9 cellular contexts compared by ENCODE assay signal in the genomic region with DNA sequence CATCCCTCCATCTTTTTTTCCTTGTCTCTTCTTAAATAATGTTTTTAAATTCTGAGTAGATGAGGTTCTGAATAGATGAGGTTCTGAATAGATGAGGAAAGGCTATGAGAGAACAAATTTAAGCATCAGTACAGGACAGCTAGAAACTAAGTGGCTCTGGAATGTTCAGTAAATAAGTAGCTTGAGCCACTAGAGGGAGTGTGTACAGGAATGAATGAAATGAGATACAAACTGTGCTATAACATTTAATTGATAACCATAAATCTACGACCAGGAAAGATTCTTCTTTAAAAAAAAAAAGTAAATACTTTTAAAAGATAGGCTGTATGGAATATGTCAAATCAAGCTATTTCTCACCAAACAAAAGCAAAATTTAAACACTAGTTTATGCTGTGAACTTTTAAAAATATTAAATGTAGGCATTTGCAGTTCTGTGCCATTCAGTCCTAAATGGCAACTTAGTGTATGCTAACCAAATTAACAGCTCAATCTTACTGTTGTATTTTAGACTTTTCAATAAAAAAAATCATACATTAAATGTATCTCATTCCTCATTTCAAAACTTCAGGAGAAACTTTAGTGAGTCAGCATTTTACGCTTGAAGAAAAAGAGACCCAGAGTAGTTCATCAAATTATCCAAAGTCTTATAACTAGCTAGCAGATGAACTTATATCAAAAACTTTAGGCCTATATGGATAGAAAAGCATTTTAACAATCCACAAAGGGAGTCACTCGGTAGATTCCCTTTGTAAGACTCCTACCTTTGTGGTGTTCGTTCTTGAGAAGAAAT.
A peak's percentile ranks its signal among the peaks of the same experiment; 100 is the strongest.
DNase-seq lines count a peak whose midpoint lies in the region; ATAC-seq and TF ChIP-seq lines count a peak whose summit lies in the region.
"Had no signal": no experiment of that assay in that cellular context is flagged by ENCODE, and none has a peak within 500 bp of the region (broad histone marks: within the 10 kb centered on the region; RNA-seq: fewer than 3 reads in every experiment).

No MANE protein-coding gene starts in this region.

- H3K79me2 ChIP-seq in DND-41 (ENCODE audit: insufficient read depth, low read length) (no peaks in the 10 kb centered on the region), Loucy (ENCODE audit: insufficient read depth, low read length) (no peaks in the 10 kb centered on the region), hepatocyte (no peaks in the 10 kb centered on the region)

- H3K4me3 Mint-ChIP-seq in activated B cell treated with CpG ODN at 0.5 μM for 24 hours: peak overlapping the region; percentile 7
- no peak overlapping the region for H3K4me3 Mint-ChIP-seq in activated T-cell treated with anti-CD3 and anti-CD28 coated beads, Interleukin-2, amount 50 U/mL, for 24 hours

- TF ChIP-seq POLR2A in tibial nerve (IDR thresholded peaks at IDR 0.05): no peak

- POLR2A ChIA-PET in activated B cell treated with CpG ODN at 0.5 μM for 24 hours (lab: Charles Lee): interaction anchor here (0.5 to 5.1 kb wide), 6 partner anchors 14 to 417 kb away, joined by 3 to 84 read pairs (median 6); a partner anchor contains a TSS

- TF ChIP-seq CTCF in DND-41 (IDR thresholded peaks at IDR 0.05; ENCODE audit: borderline replicate concordance, extremely low read depth, low read length, poor library complexity, severe bottlenecking) (peak; percentile 50), Loucy (conservative IDR thresholded peaks at IDR 0.05; ENCODE audit: low read length) (peak; percentile 54), activated B cell treated with CpG ODN at 0.5 μM for 24 hours (IDR thresholded peaks at IDR 0.05) (no peak), hepatocyte (IDR thresholded peaks at IDR 0.05; ENCODE audit: poor library complexity) (peak; percentile 63), tibial nerve (IDR thresholded peaks at IDR 0.05) (peak; percentile 28 to 53 (median 46))

- CTCF ChIA-PET in activated B cell treated with CpG ODN at 0.5 μM for 24 hours (lab: Charles Lee): interaction anchor here (0.7 to 3.7 kb wide), 21 partner anchors 9 to 141 kb away, joined by 3 to 30 read pairs (median 4); a partner anchor contains a TSS

- intact Hi-C loops in activated B cell treated with CpG ODN at 0.5 μM for 24 hours (cut with micrococcal nuclease): loop anchor here (5.0 kb wide), 2 partner anchors 33 to 808 kb away; a partner anchor contains a TSS

- no peak overlapping the region for H3K9ac ChIP-seq in DND-41 (ENCODE audit: low read depth, low read length)
- no peak overlapping the region for H3K9ac ChIP-seq in Loucy (ENCODE audit: low read depth, low read length, poor library complexity, severe bottlenecking)

- no peak overlapping the region for H3K4me3 ChIP-seq in DND-41 (ENCODE audit: low read depth in 1 of 2, low read length in 2 of 2)
- no peak overlapping the region for H3K4me3 ChIP-seq in Loucy (ENCODE audit: low read length, poor library complexity, severe bottlenecking)
- no peak overlapping the region for H3K4me3 ChIP-seq in hepatocyte
- H3K4me3 ChIP-seq in tibial nerve: no peak overlapping the region
- H3K4me3 ChIP-seq: SJCRH30 had no signal

- WGBS in hepatocyte (ENCODE audit: low lambda C conversion rate, missing lambda C conversion rate): 82% methylated on average over 4 of the region's 4 CpGs
- 74% methylated on average over 4 of the region's 4 CpGs for WGBS in tibial nerve, 2 donors

- H3K9me2 ChIP-seq in Loucy (replicated peaks; ENCODE audit: low read depth, low read length) (no peaks in the 10 kb centered on the region), hepatocyte (replicated peaks; ENCODE audit: insufficient read depth) (no peaks in the 10 kb centered on the region)

- H2AFZ ChIP-seq in DND-41 (ENCODE audit: low read depth, low read length): no peak overlapping the region
- H2AFZ ChIP-seq in Loucy (ENCODE audit: low read length): no peak overlapping the region
- no peak overlapping the region for H2AFZ ChIP-seq in hepatocyte

- DNase-seq in DND-41 (no peak), activated B cell treated with CpG ODN at 0.5 μM for 24 hours (no peak), hepatocyte (ENCODE audit: low spot score) (peak; percentile 67), tibial nerve (ENCODE audit: low spot score in 2 of 2) (no peak)
- no peak for DNase-seq in activated T-cell treated with anti-CD3 and anti-CD28 coated beads, Interleukin-2, amount 50 U/mL, for 24 hours

- H4K20me1 ChIP-seq in DND-41 (ENCODE audit: insufficient read depth, low read length) (no peaks in the 10 kb centered on the region), Loucy (ENCODE audit: insufficient read depth, low read length, poor library complexity, severe bottlenecking) (no peaks in the 10 kb centered on the region), hepatocyte (ENCODE audit: insufficient read depth, poor library complexity, severe bottlenecking) (no peaks in the 10 kb centered on the region)

- H3K4me2 ChIP-seq in DND-41 (ENCODE audit: insufficient read depth, low read length) (no peak overlapping the region), Loucy (ENCODE audit: low read depth, low read length, poor library complexity, severe bottlenecking) (no peak overlapping the region), hepatocyte (no peak overlapping the region)

- no peak for TF ChIP-seq EP300 in tibial nerve (IDR thresholded peaks at IDR 0.05)

- H3K27me3 Mint-ChIP-seq in activated B cell treated with CpG ODN at 0.5 μM for 24 hours: no peaks in the 10 kb centered on the region
- peaks cover 15% of the 10 kb centered on the region for H3K27me3 Mint-ChIP-seq in activated T-cell treated with anti-CD3 and anti-CD28 coated beads, Interleukin-2, amount 50 U/mL, for 24 hours

- no peaks in the 10 kb centered on the region for H3K9me3 Mint-ChIP-seq in activated B cell treated with CpG ODN at 0.5 μM for 24 hours
- no peaks in the 10 kb centered on the region for H3K9me3 Mint-ChIP-seq in activated T-cell treated with anti-CD3 and anti-CD28 coated beads, Interleukin-2, amount 50 U/mL, for 24 hours

- H3K9me3 ChIP-seq in DND-41 (ENCODE audit: insufficient read depth, low read length, severe bottlenecking): no peaks in the 10 kb centered on the region
- H3K9me3 ChIP-seq in Loucy (ENCODE audit: insufficient read depth, low read depth, low read length): no peaks in the 10 kb centered on the region
- no peaks in the 10 kb centered on the region for H3K9me3 ChIP-seq in hepatocyte (ENCODE audit: low read depth)
- no peaks in the 10 kb centered on the region for H3K9me3 ChIP-seq in tibial nerve
- H3K9me3 ChIP-seq: SJCRH30 had no signal

- H3K4me1 ChIP-seq in DND-41 (ENCODE audit: insufficient read depth, low read length) (no peaks in the 10 kb centered on the region), Loucy (ENCODE audit: insufficient read depth, low read length, poor library complexity, severe bottlenecking) (no peaks in the 10 kb centered on the region), hepatocyte (ENCODE audit: insufficient read depth) (peaks cover 11% of the 10 kb centered on the region), tibial nerve (no peaks in the 10 kb centered on the region)
- H3K4me1 ChIP-seq: SJCRH30 had no signal

- no peaks in the 10 kb centered on the region for H3K36me3 ChIP-seq in DND-41 (ENCODE audit: insufficient read depth, low read length)
- no peaks in the 10 kb centered on the region for H3K36me3 ChIP-seq in Loucy (ENCODE audit: insufficient read depth, low read length)
- H3K36me3 ChIP-seq in hepatocyte (replicated peaks; ENCODE audit: insufficient read depth, low read depth): no peaks in the 10 kb centered on the region
- H3K36me3 ChIP-seq in tibial nerve: no peaks in the 10 kb centered on the region
- H3K36me3 ChIP-seq: SJCRH30 had no signal

- no peak overlapping the region for H3K27ac ChIP-seq in DND-41 (ENCODE audit: low read length)
- H3K27ac ChIP-seq in hepatocyte: no peak overlapping the region
- H3K27ac ChIP-seq in tibial nerve: no peak overlapping the region
- H3K27ac ChIP-seq: SJCRH30 had no signal

- ATAC-seq in DND-41 (ENCODE audit: insufficient read depth, low read depth) (peak; percentile 55; the same call in 2 of the 3 replicates), activated B cell treated with CpG ODN at 0.5 μM for 24 hours (ENCODE audit: low read depth) (no peak), GM21381 (IDR thresholded peaks at IDR 0.05; ENCODE audit: unreplicated experiment) (no peak)
- no peak for ATAC-seq in activated CD4-positive, CD25-positive, alpha-beta regulatory T cell treated with anti-CD3 and anti-CD28 coated beads, Interleukin-2, amount 50 U/mL, for 24 hours

- H3K27ac Mint-ChIP-seq in activated B cell treated with CpG ODN at 0.5 μM for 24 hours: peak overlapping the region; percentile 94
- no peak overlapping the region for H3K27ac Mint-ChIP-seq in activated T-cell treated with anti-CD3 and anti-CD28 coated beads, Interleukin-2, amount 50 U/mL, for 24 hours

- no peaks in the 10 kb centered on the region for H3K27me3 ChIP-seq in DND-41 (ENCODE audit: insufficient read depth, low read length, poor library complexity)
- H3K27me3 ChIP-seq in Loucy (ENCODE audit: insufficient read depth, low read length, poor library complexity, severe bottlenecking): no peaks in the 10 kb centered on the region
- no peaks in the 10 kb centered on the region for H3K27me3 ChIP-seq in hepatocyte
- H3K27me3 ChIP-seq in tibial nerve: no peaks in the 10 kb centered on the region
- H3K27me3 ChIP-seq: SJCRH30 had no signal

- H3K36me3 Mint-ChIP-seq in activated B cell treated with CpG ODN at 0.5 μM for 24 hours (ENCODE audit: low read depth): peaks cover 3% of the 10 kb centered on the region
- no peaks in the 10 kb centered on the region for H3K36me3 Mint-ChIP-seq in activated T-cell treated with anti-CD3 and anti-CD28 coated beads, Interleukin-2, amount 50 U/mL, for 24 hours (ENCODE audit: low read depth)

- H3K4me1 Mint-ChIP-seq in activated B cell treated with CpG ODN at 0.5 μM for 24 hours: peaks cover 63% of the 10 kb centered on the region
- peaks cover 4% of the 10 kb centered on the region for H3K4me1 Mint-ChIP-seq in activated T-cell treated with anti-CD3 and anti-CD28 coated beads, Interleukin-2, amount 50 U/mL, for 24 hours (ENCODE audit: low read depth)

- H3F3A ChIP-seq in Loucy (ENCODE audit: low read depth): no peaks in the 10 kb centered on the region
